In the genomic region with DNA sequence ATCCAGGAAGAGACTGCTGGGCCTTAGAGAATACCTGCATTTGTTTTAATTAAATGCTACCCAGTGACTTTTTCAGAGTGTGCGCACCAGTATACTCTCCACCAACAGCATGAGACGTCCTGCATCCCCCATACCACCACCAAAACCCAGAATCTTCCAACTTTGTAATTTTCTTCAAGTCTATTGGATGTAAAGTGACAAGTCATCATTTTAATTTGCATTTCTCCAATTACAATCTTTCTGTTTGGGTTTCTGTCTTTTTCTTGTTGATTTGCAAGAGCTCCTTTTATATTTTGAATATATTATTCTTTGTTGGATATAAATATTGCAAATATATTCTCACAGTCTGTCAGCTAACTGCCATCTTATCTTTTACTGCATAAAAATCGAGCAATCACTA, we compare ENCODE assay signal across 19 cellular contexts.
DNase-seq lines count a peak whose midpoint lies in the region; ATAC-seq, FAIRE-seq and TF ChIP-seq lines count a peak whose summit lies in the region.
"Had no signal": no experiment of that assay in that cellular context is flagged by ENCODE, and none has a peak within 500 bp of the region (broad histone marks: within the 10 kb centered on the region; RNA-seq: fewer than 3 reads in every experiment).

No MANE protein-coding gene starts in this region.

- H3K27me3 ChIP-seq in esophagus muscularis mucosa = peaks cover 0 to 11% (median 0%) of the 10 kb centered on the region in 4 donors
- H3K27me3 ChIP-seq: BLaER1 treated with 17β-estradiol and CSF1 and Interleukin-3, amounts not matched to agents 10 nM and 100 nM had no signal

- FAIRE-seq in A549 (lab: Jason Lieb, UNC) = no peak
- FAIRE-seq: D721Med, G401.6, GM12891, GM19239 had no signal

- H3K9me3 ChIP-seq in A549 (no peaks in the 10 kb centered on the region), T-helper 17 cell (ENCODE audit: control insufficient read depth, low read length, poor library complexity, severe bottlenecking) (no peaks in the 10 kb centered on the region), esophagus muscularis mucosa (no peaks in the 10 kb centered on the region)
- H3K9me3 ChIP-seq: Caco-2 had no signal

- peaks cover 44% of the 10 kb centered on the region for H3K27me3 Mint-ChIP-seq in T-helper 17 cell

- H3K36me3 ChIP-seq in esophagus muscularis mucosa = no peaks in the 10 kb centered on the region
- H3K36me3 ChIP-seq: BLaER1 treated with 17β-estradiol and CSF1 and Interleukin-3, amounts not matched to agents 10 nM and 100 nM had no signal

- CTCF ChIA-PET in A549 (lab: Yijun Ruan, JAX) = interaction anchor here (1.2 kb wide), 1 partner anchor 123 kb away, joined by 3 read pairs; no protein-coding TSS in a partner anchor

- intact Hi-C loops in esophagus muscularis mucosa (cut with DNase I) = no loop called here

- H3K36me3 Mint-ChIP-seq in T-helper 17 cell (ENCODE audit: low read depth) = no peaks in the 10 kb centered on the region
- H3K36me3 Mint-ChIP-seq: CD8-positive, alpha-beta T cell had no signal

- H3K27ac Mint-ChIP-seq in T-helper 17 cell = peak overlapping the region; percentile 29
- H3K27ac Mint-ChIP-seq: B cell; CD4-positive, alpha-beta T cell; CD8-positive, alpha-beta T cell had no signal

- TF ChIP-seq EP300 in A549 (IDR thresholded peaks at IDR 0.05) (no peak), esophagus muscularis mucosa (IDR thresholded peaks at IDR 0.05) (no peak)

- no peak overlapping the region for H3K4me3 ChIP-seq in A549
- H3K4me3 ChIP-seq in esophagus muscularis mucosa = no peak overlapping the region
- H3K4me3 ChIP-seq: BLaER1 treated with 17β-estradiol and CSF1 and Interleukin-3, amounts not matched to agents 10 nM and 100 nM had no signal

- H3K4me1 ChIP-seq in A549 (no peaks in the 10 kb centered on the region), esophagus muscularis mucosa (no peaks in the 10 kb centered on the region)
- H3K4me1 ChIP-seq: Caco-2 had no signal

- H3K4me3 Mint-ChIP-seq in T-helper 17 cell = no peak overlapping the region
- H3K4me3 Mint-ChIP-seq: B cell; CD4-positive, alpha-beta T cell; CD8-positive, alpha-beta T cell had no signal

- no peak overlapping the region for H3K4me2 ChIP-seq in A549
- H3K4me2 ChIP-seq: BLaER1 treated with 17β-estradiol and CSF1 and Interleukin-3, amounts not matched to agents 10 nM and 100 nM had no signal

- no peak overlapping the region for H3K27ac ChIP-seq in A549
- H3K27ac ChIP-seq in esophagus muscularis mucosa (replicated peaks in 1 of 4) = no peak overlapping the region
- H3K27ac ChIP-seq: BLaER1 treated with 17β-estradiol and CSF1 and Interleukin-3, amounts not matched to agents 10 nM and 100 nM; C4-2B had no signal

- H3K4me1 Mint-ChIP-seq in T-helper 17 cell = no peaks in the 10 kb centered on the region
- H3K4me1 Mint-ChIP-seq: B cell had no signal

- WGBS in A549 (ENCODE audit: missing lambda C conversion rate) = 44% methylated on average over 3 of the region's 3 CpGs
- WGBS in esophagus muscularis mucosa = 84% methylated on average over 3 of the region's 3 CpGs

- no peak for TF ChIP-seq RAD21 in A549 (conservative IDR thresholded peaks at IDR 0.05 in 1 of 2, IDR thresholded peaks at IDR 0.05 in 1 of 2)

- no peak for TF ChIP-seq POLR2A in A549 (IDR thresholded peaks at IDR 0.05; ENCODE audit: low read length)
- no peak for TF ChIP-seq POLR2A in esophagus muscularis mucosa (IDR thresholded peaks at IDR 0.05; ENCODE audit: low read depth)

- no peak for ATAC-seq in A549
- no peak for ATAC-seq in T-helper 17 cell
- ATAC-seq: CD8-positive, alpha-beta T cell had no signal

- POLR2A ChIA-PET in A549 (lab: Yijun Ruan, JAX) = no interaction called here

- TF ChIP-seq CTCF in A549 (IDR thresholded peaks at IDR 0.05) (no peak), esophagus muscularis mucosa (IDR thresholded peaks at IDR 0.05) (no peak)

- no peak for DNase-seq in A549 (ENCODE audit: low read depth in 1 of 2, low spot score in 1 of 2)
- no peak for DNase-seq in T-helper 17 cell
- peak; percentile 34 for DNase-seq in esophagus muscularis mucosa (ENCODE audit: extremely low spot score)
- DNase-seq in activated CD4-positive, alpha-beta T cell treated with anti-CD3 and anti-CD28 coated beads, Interleukin-2, amount 50 U/mL, for 4 hours = no peak
- no peak for DNase-seq in stimulated activated CD4-positive, alpha-beta T cell treated with anti-CD3 and anti-CD28 coated beads, Interleukin-2, amount 100 ng/mL, for 24 hours
- DNase-seq: ACHN; Caco-2; Calu3; CD4-positive, alpha-beta T cell; CD8-positive, alpha-beta T cell; DMS79 treated with DMSO at 0.1 percent for 48 hours; GF-D8 had no signal

TF ChIP-seq in A549, 52 proteins besides CTCF, POLR2A, EP300 and RAD21:
- peak; percentile 55 for TF ChIP-seq MAFK (IDR thresholded peaks at IDR 0.05; ENCODE audit: partially characterized antibody)
- TF ChIP-seq HEYL (CRISPR knock-in tag; IDR thresholded peaks at IDR 0.05) = no peak
